Comparison of ENCODE assay signal across 33 cellular contexts in genomic region chr22:47504962-47505361, GRCh38.
"Had no signal": no experiment of that assay in that cellular context is flagged by ENCODE, and none has a peak within 500 bp of the region (broad histone marks: within the 10 kb centered on the region; RNA-seq: fewer than 3 reads in every experiment).

No MANE protein-coding gene starts in this region.

- H3K27ac ChIP-seq: adrenal gland, body of pancreas, brain microvascular endothelial cell, breast epithelium, VCaP had no signal

- DNase-seq: activated B cell treated with CpG ODN at 0.5 μM for 24 hours; activated CD4-positive, alpha-beta memory T cell treated with anti-CD3 and anti-CD28 coated beads for 36 hours; activated CD4-positive, alpha-beta T cell treated with anti-CD3 and anti-CD28 coated beads for 4 hours; activated CD4-positive, alpha-beta T cell treated with anti-CD3 and anti-CD28 coated beads, Interleukin-2, amount 10 ng/mL, durations not matched to agents 24 days and 14 days; activated CD4-positive, alpha-beta T cell treated with anti-CD3 and anti-CD28 coated beads, Interleukin-2, amount 50 U/mL, for 1 hour; activated CD4-positive, alpha-beta T cell treated with anti-CD3 and anti-CD28 coated beads, Interleukin-2, amount 50 U/mL, for 4 hours; activated CD4-positive, CD25-positive, alpha-beta regulatory T cell treated with anti-CD3 and anti-CD28 coated beads, Interleukin-2, amount 50 U/mL, for 72 hours; activated CD8-positive, alpha-beta memory T cell treated with anti-CD3 and anti-CD28 coated beads, Interleukin-2, amount 50 U/mL, for 4 hours; activated CD8-positive, alpha-beta T cell treated with anti-CD3 and anti-CD28 coated beads for 36 hours; activated effector memory CD4-positive, alpha-beta T cell treated with anti-CD3 and anti-CD28 coated beads, Interleukin-2, amount 50 U/mL, for 16 hours; activated gamma-delta T cell treated with Interleukin-2 at 50 U/mL for 16 hours; activated naive CD4-positive, alpha-beta T cell; activated naive CD4-positive, alpha-beta T cell treated with anti-CD3 and anti-CD28 coated beads for 36 hours; activated naive CD4-positive, alpha-beta T cell treated with anti-CD3 and anti-CD28 coated beads, Interleukin-2, amount 50 U/mL, for 16 hours; activated naive CD8-positive, alpha-beta T cell treated with anti-CD3 and anti-CD28 coated beads for 36 hours; activated T-cell treated with anti-CD3 and anti-CD28 coated beads for 4 hours; activated T-cell treated with anti-CD3 and anti-CD28 coated beads, Interleukin-2, amount 50 U/mL, for 1 hour; activated T-cell treated with anti-CD3 and anti-CD28 coated beads, Interleukin-2, amount 50 U/mL, for 4 hours; activated T-cell treated with anti-CD3 and anti-CD28 coated beads, Interleukin-2, amount 50 U/mL, for 72 hours; adrenal gland; amniotic stem cell; aorta; body of pancreas; brain microvascular endothelial cell; central memory CD4-positive, alpha-beta T cell; T-helper 2 cell; T-helper 9 cell had no signal

- H3K9me3 ChIP-seq: adrenal gland, body of pancreas had no signal

- H3K27me3 ChIP-seq: adrenal gland, body of pancreas, brain microvascular endothelial cell, breast epithelium had no signal

- FAIRE-seq: astrocyte, TTC549 had no signal

- H3K4me3 ChIP-seq: adrenal gland, body of pancreas, breast epithelium had no signal

- ATAC-seq: activated CD8-positive, alpha-beta T cell treated with anti-CD3 and anti-CD28 coated beads for 36 hours; activated naive CD4-positive, alpha-beta T cell treated with anti-CD3 and anti-CD28 coated beads, Interleukin-2, amount 50 U/mL, for 72 hours; activated T-cell treated with anti-CD3 and anti-CD28 coated beads, Interleukin-2, amount 50 U/mL, for 4 hours; activated T-cell treated with anti-CD3 and anti-CD28 coated beads, Interleukin-2, amount 50 U/mL, for 72 hours; activated T-helper 17 cell treated with anti-CD3 and anti-CD28 coated beads, Interleukin-2, amount 50 U/mL, for 72 hours; body of pancreas had no signal

- H3K4me1 ChIP-seq: adrenal gland, body of pancreas, breast epithelium had no signal

- H3K36me3 ChIP-seq: adrenal gland, brain microvascular endothelial cell, breast epithelium had no signal
